ENCODE assay signal across 8 cellular contexts in genomic region chr17:5418858-5419355, GRCh38. TPM values are rescaled to one million over a fixed set of nuclear protein-coding genes. Genes with fewer than 3 reads are reported as not detected.
DNase-seq lines count a peak whose midpoint lies in the region; ATAC-seq lines count a peak whose summit lies in the region.

No MANE protein-coding gene starts in this region.

- DNase-seq in COLO668 (lab: John Stamatoyannopoulos, UW; ENCODE audit: unreplicated experiment) (peak; percentile 34), M059J (ENCODE audit: low read depth) (peak; percentile 51), AML-193 (lab: John Stamatoyannopoulos, UW) (no peak)
- peak; percentile 31 for DNase-seq in activated CD4-positive, alpha-beta T cell treated with anti-CD3 and anti-CD28 coated beads for 1 hour
- DNase-seq in stimulated activated effector memory CD8-positive, alpha-beta T cell treated with anti-CD3 and anti-CD28 coated beads, Interleukin-12 subunit alpha, Interleukin-12 subunit beta, amount 100 ng/mL, for 72 hours (ENCODE audit: low spot score in 2 of 2) = peak in 1 of 2 donors; percentile 23

- peak overlapping the region; percentile 95 for H3K4me3 Mint-ChIP-seq in stimulated activated effector memory CD8-positive, alpha-beta T cell treated with anti-CD3 and anti-CD28 coated beads, Interleukin-12 subunit alpha, Interleukin-12 subunit beta, amount 100 ng/mL, for 72 hours

- H3K27me3 ChIP-seq in ectodermal cell (ENCODE audit: control insufficient read depth, insufficient read depth, low read length, poor library complexity, severe bottlenecking) = no peaks in the 10 kb centered on the region
- no peaks in the 10 kb centered on the region for H3K27me3 ChIP-seq in mucosa of rectum (ENCODE audit: control insufficient read depth in 2 of 2, insufficient read depth in 2 of 2, low read length in 2 of 2)

- 1% methylated on average over 26 of the region's 26 CpGs for WGBS in ectodermal cell, 2 experiments

- no peaks in the 10 kb centered on the region for H3K9me3 ChIP-seq in ectodermal cell (ENCODE audit: control insufficient read depth, low read length)
- no peaks in the 10 kb centered on the region for H3K9me3 ChIP-seq in mucosa of rectum (ENCODE audit: control insufficient read depth in 2 of 2, low read length in 2 of 2)

- peaks cover 20% of the 10 kb centered on the region for H3K4me1 Mint-ChIP-seq in stimulated activated effector memory CD8-positive, alpha-beta T cell treated with anti-CD3 and anti-CD28 coated beads, Interleukin-12 subunit alpha, Interleukin-12 subunit beta, amount 100 ng/mL, for 72 hours

- peaks cover 7% of the 10 kb centered on the region for H3K4me1 ChIP-seq in ectodermal cell (ENCODE audit: control insufficient read depth, insufficient read depth, low read length)
- H3K4me1 ChIP-seq in mucosa of rectum (ENCODE audit: control insufficient read depth in 2 of 2, insufficient read depth in 2 of 2, low read length in 2 of 2) = peaks cover 21 to 34% of the 10 kb centered on the region in 2 donors

- H3K4me3 ChIP-seq in ectodermal cell (ENCODE audit: insufficient read depth, low read depth, low read length) (peak overlapping the region; percentile 74), mucosa of rectum (ENCODE audit: low read length in 2 of 2) (peak overlapping the region; percentile 92 to 93)

- H3K27ac Mint-ChIP-seq in stimulated activated effector memory CD8-positive, alpha-beta T cell treated with anti-CD3 and anti-CD28 coated beads, Interleukin-12 subunit alpha, Interleukin-12 subunit beta, amount 100 ng/mL, for 72 hours = peak overlapping the region; percentile 96

- ATAC-seq in GM21381 (IDR thresholded peaks at IDR 0.05; ENCODE audit: unreplicated experiment) = peak; percentile 31
- ATAC-seq in stimulated activated effector memory CD8-positive, alpha-beta T cell treated with anti-CD3 and anti-CD28 coated beads, Interleukin-12 subunit alpha, Interleukin-12 subunit beta, amount 100 ng/mL, for 72 hours = peak; percentile 57

- no peaks in the 10 kb centered on the region for H3K36me3 Mint-ChIP-seq in stimulated activated effector memory CD8-positive, alpha-beta T cell treated with anti-CD3 and anti-CD28 coated beads, Interleukin-12 subunit alpha, Interleukin-12 subunit beta, amount 100 ng/mL, for 72 hours

- H3K9me3 Mint-ChIP-seq in stimulated activated effector memory CD8-positive, alpha-beta T cell treated with anti-CD3 and anti-CD28 coated beads, Interleukin-12 subunit alpha, Interleukin-12 subunit beta, amount 100 ng/mL, for 72 hours = no peaks in the 10 kb centered on the region

- H3K9ac ChIP-seq in mucosa of rectum (ENCODE audit: low read depth in 1 of 2, low read length in 2 of 2) = peak overlapping the region; percentile 95 to 98

- no peak overlapping the region for H3K27ac ChIP-seq in ectodermal cell (ENCODE audit: insufficient read depth, low read depth, low read length, poor library complexity, severe bottlenecking)
- H3K27ac ChIP-seq in mucosa of rectum (ENCODE audit: low read depth in 2 of 2, low read length in 2 of 2) = peak overlapping the region; percentile 96 to 97

- H3K36me3 ChIP-seq in ectodermal cell (ENCODE audit: control insufficient read depth, insufficient read depth, low read length) = peaks cover 29% of the 10 kb centered on the region
- peaks cover 27 to 39% of the 10 kb centered on the region in 2 donors for H3K36me3 ChIP-seq in mucosa of rectum (ENCODE audit: control insufficient read depth in 2 of 2, insufficient read depth in 2 of 2, low read length in 2 of 2)

RNA-seq across cellular contexts. Expression of gene NUP88, which starts 0.6 kb away (rescaled TPM):
- total RNA-seq in M059J (2014; rRNA removed; shearing (Covaris generic)) = 73.4 and 76.6 TPM in 2 replicates
- polyA plus RNA-seq in ectodermal cell (2013, experiment 1 of 4) = 79.8 TPM
- 71.7 TPM for polyA plus RNA-seq in ectodermal cell (2013, experiment 2 of 4)
- polyA plus RNA-seq in ectodermal cell (2013, experiment 3 of 4) = 68.7 TPM
- 69.6 TPM for polyA plus RNA-seq in ectodermal cell (2013, experiment 4 of 4)

RNA-seq across cellular contexts. Expression of gene RPAIN, which starts 1.1 kb away (rescaled TPM):
- 30.7 and 55.3 TPM in 2 replicates for total RNA-seq in M059J (2014; rRNA removed; shearing (Covaris generic))
- polyA plus RNA-seq in ectodermal cell (2013, experiment 1 of 4) = 86.7 TPM
- 88.1 TPM for polyA plus RNA-seq in ectodermal cell (2013, experiment 2 of 4)
- 71.2 TPM for polyA plus RNA-seq in ectodermal cell (2013, experiment 3 of 4)
- polyA plus RNA-seq in ectodermal cell (2013, experiment 4 of 4) = 69.4 TPM

RNA-seq across cellular contexts. Expression of gene C1QBP, which starts 20.0 kb away (rescaled TPM):
- 223 and 244 TPM in 2 replicates for total RNA-seq in M059J (2014; rRNA removed; shearing (Covaris generic))
- polyA plus RNA-seq in ectodermal cell (2013, experiment 1 of 4) = 298 TPM
- 276 TPM for polyA plus RNA-seq in ectodermal cell (2013, experiment 2 of 4)
- 209 TPM for polyA plus RNA-seq in ectodermal cell (2013, experiment 3 of 4)
- polyA plus RNA-seq in ectodermal cell (2013, experiment 4 of 4) = 226 TPM

RNA-seq across cellular contexts. Expression of gene DHX33, which starts 49.9 kb away (rescaled TPM):
- 7.4 and 8.8 TPM in 2 replicates for total RNA-seq in M059J (2014; rRNA removed; shearing (Covaris generic))
- polyA plus RNA-seq in ectodermal cell (2013, experiment 1 of 4) = 31.9 TPM
- 39.4 TPM for polyA plus RNA-seq in ectodermal cell (2013, experiment 2 of 4)
- 24.4 TPM for polyA plus RNA-seq in ectodermal cell (2013, experiment 3 of 4)
- polyA plus RNA-seq in ectodermal cell (2013, experiment 4 of 4) = 27.7 TPM

Comparison
In these comparisons a context has a peak if more than half of its experiments do, and no peak if none do; other contexts are left out.
1. DNase-seq: peak in COLO668 (single experiment), M059J (single experiment) and activated CD4-positive, alpha-beta T cell treated with anti-CD3 and anti-CD28 coated beads for 1 hour (single experiment); none in AML-193 (0 of 2).